In the genomic region with DNA sequence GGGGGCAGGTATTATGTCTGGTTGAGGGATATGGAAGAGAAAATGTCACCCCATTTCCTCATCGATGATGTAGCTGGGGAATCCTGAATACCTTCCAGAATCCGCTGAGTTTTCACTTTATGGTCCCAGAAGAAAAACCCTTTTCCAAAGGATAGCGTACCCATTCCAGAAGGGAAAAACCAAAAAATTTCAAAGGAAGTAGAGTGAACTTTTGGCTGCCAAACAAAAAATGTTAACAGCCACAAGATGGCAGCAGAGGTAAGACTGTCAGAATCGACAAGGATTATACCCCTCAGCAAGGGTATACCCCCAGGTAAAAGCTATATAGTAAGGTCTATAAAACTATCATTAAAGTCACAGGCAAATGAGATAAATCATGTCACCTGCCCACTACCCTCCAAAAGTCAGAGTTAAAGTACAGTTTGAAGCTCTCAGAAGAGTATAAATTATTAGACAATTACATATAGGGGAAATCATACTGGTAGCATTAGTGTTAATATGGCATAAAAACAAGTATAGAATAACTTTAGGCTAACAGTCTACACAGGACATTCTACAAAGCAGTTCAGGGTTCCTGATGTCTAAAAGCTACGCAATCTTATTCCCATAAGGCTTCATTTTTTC, we compare ENCODE assay signal across 9 cellular contexts. TPM values are rescaled to one million over a fixed set of nuclear protein-coding genes. Genes with fewer than 3 reads are reported as not detected.
DNase-seq lines count a peak whose midpoint lies in the region; ATAC-seq, FAIRE-seq and TF ChIP-seq lines count a peak whose summit lies in the region.
"Had no signal": no experiment of that assay in that cellular context is flagged by ENCODE, and none has a peak within 500 bp of the region (broad histone marks: within the 10 kb centered on the region; RNA-seq: fewer than 3 reads in every experiment).

No MANE protein-coding gene starts in this region.

- ATAC-seq in GM23338 (peak; percentile 61), lung (ENCODE audit: insufficient read depth, low FRiP score) (no peak), GM21381 (IDR thresholded peaks at IDR 0.05; ENCODE audit: unreplicated experiment) (no peak)

- no peak overlapping the region for H2AFZ ChIP-seq in GM23338
- no peak overlapping the region for H2AFZ ChIP-seq in astrocyte (ENCODE audit: low read depth, low read length)

- FAIRE-seq in astrocyte (lab: Jason Lieb, UNC), result no peak

- H3K9me3 Mint-ChIP-seq in GM23338 (no peaks in the 10 kb centered on the region), astrocyte (ENCODE audit: unreplicated experiment) (no peaks in the 10 kb centered on the region)

- H3K36me3 Mint-ChIP-seq in GM23338 (ENCODE audit: low read depth) (peaks cover 94% of the 10 kb centered on the region), astrocyte (ENCODE audit: low read depth, unreplicated experiment) (peaks cover 14% of the 10 kb centered on the region)

- WGBS in lung, 2 donors, result 68 to 76% methylated on average over 5 of the region's 5 CpGs

- H4K20me1 ChIP-seq in GM23338 (replicated peaks; ENCODE audit: insufficient read depth) (peaks cover 18% of the 10 kb centered on the region), astrocyte (ENCODE audit: insufficient read depth, low read length) (peaks cover 12% of the 10 kb centered on the region)

- H3K4me3 ChIP-seq in AG09309 (ENCODE audit: control insufficient read depth, low read depth, low read length), result no peak overlapping the region
- no peak overlapping the region for H3K4me3 ChIP-seq in GM23338
- H3K4me3 ChIP-seq in astrocyte (ENCODE audit: insufficient read depth, low read depth, low read length), result no peak overlapping the region
- no peak overlapping the region for H3K4me3 ChIP-seq in lung

- H3K27ac ChIP-seq in GM23338 (ENCODE audit: low read depth) (no peak overlapping the region), astrocyte (ENCODE audit: low read depth, low read length) (no peak overlapping the region), lung (ENCODE audit: low read depth in 1 of 2, low read length in 1 of 2) (peak overlapping the region in 1 of 2 donors; percentile 26)

- DNase-seq in AG09309 (ENCODE audit: low read depth) (no peak), GM23338 (ENCODE audit: low spot score) (peak; percentile 74), astrocyte (ENCODE audit: low read depth) (no peak), lung (ENCODE audit: low spot score) (no peak), islet precursor cell (no peak), hypothalamus (lab: John Stamatoyannopoulos, UW) (no peak), DMS79 treated with DMSO at 0.1 percent for 48 hours (lab: John Stamatoyannopoulos, UW) (no peak)

- no peak overlapping the region for H3K4me3 Mint-ChIP-seq in GM23338
- H3K4me3 Mint-ChIP-seq in astrocyte (ENCODE audit: unreplicated experiment), result no peak overlapping the region

- H3K9me2 ChIP-seq in GM23338 (ENCODE audit: insufficient read depth), result no peaks in the 10 kb centered on the region

- no peak overlapping the region for H3K9ac ChIP-seq in astrocyte (ENCODE audit: low read length)

- H3F3A ChIP-seq in GM23338 (replicated peaks; ENCODE audit: low read depth), result peaks cover 40% of the 10 kb centered on the region

- H3K4me1 Mint-ChIP-seq in GM23338 (peaks cover 13% of the 10 kb centered on the region), astrocyte (ENCODE audit: low read depth, unreplicated experiment) (peaks cover 37% of the 10 kb centered on the region)

- no peaks in the 10 kb centered on the region for H3K27me3 ChIP-seq in GM23338 (ENCODE audit: insufficient read depth)
- H3K27me3 ChIP-seq in astrocyte (ENCODE audit: insufficient read depth, low read length), result no peaks in the 10 kb centered on the region
- no peaks in the 10 kb centered on the region for H3K27me3 ChIP-seq in lung (ENCODE audit: control insufficient read depth, insufficient read depth)

- H3K79me2 ChIP-seq in GM23338 (replicated peaks; ENCODE audit: insufficient read depth) (peaks cover 32% of the 10 kb centered on the region), astrocyte (ENCODE audit: insufficient read depth, low read length) (peaks cover 31% of the 10 kb centered on the region)

- H3K36me3 ChIP-seq in GM23338 (ENCODE audit: insufficient read depth), result peaks cover 75% of the 10 kb centered on the region
- peaks cover 69% of the 10 kb centered on the region for H3K36me3 ChIP-seq in astrocyte (ENCODE audit: insufficient read depth, low read length)
- H3K36me3 ChIP-seq in lung (ENCODE audit: control insufficient read depth in 2 of 2, insufficient read depth in 2 of 2, low read length in 2 of 2), result peaks cover 48 to 55% of the 10 kb centered on the region in 2 donors

- H3K27me3 Mint-ChIP-seq in GM23338 (ENCODE audit: insufficient read depth, low read depth, poor library complexity), result no peaks in the 10 kb centered on the region
- H3K27me3 Mint-ChIP-seq in astrocyte (ENCODE audit: low read depth, unreplicated experiment), result no peaks in the 10 kb centered on the region

- no peak overlapping the region for H3K27ac Mint-ChIP-seq in GM23338
- no peak overlapping the region for H3K27ac Mint-ChIP-seq in astrocyte (ENCODE audit: unreplicated experiment)

- peaks cover 10% of the 10 kb centered on the region for H3K4me1 ChIP-seq in GM23338 (ENCODE audit: insufficient read depth)
- H3K4me1 ChIP-seq in astrocyte (ENCODE audit: insufficient read depth, low read length), result peaks cover 38% of the 10 kb centered on the region
- peaks cover 0 to 4% of the 10 kb centered on the region in 2 donors for H3K4me1 ChIP-seq in lung (ENCODE audit: control insufficient read depth in 2 of 2, insufficient read depth in 2 of 2, low read length in 2 of 2)

- H3K4me2 ChIP-seq in GM23338, result no peak overlapping the region
- H3K4me2 ChIP-seq in astrocyte (ENCODE audit: low read length), result no peak overlapping the region

- TF ChIP-seq CTCF in AG09309 (IDR thresholded peaks at IDR 0.05; ENCODE audit: control insufficient read depth, insufficient read depth, low read depth, low read length, missing control alignments) (peak; percentile 44), GM23338 (conservative IDR thresholded peaks at IDR 0.05; ENCODE audit: low read depth in 2 of 2) (peak; percentile 62 to 78), astrocyte (IDR thresholded peaks at IDR 0.05; ENCODE audit: insufficient read depth, low read depth, low read length) (peak; percentile 66), lung (IDR thresholded peaks at IDR 0.05; ENCODE audit: control extremely low read depth, extremely low read depth) (peak; percentile 30)

- H3K9me3 ChIP-seq in astrocyte (ENCODE audit: insufficient read depth, low read depth, low read length), result no peaks in the 10 kb centered on the region
- H3K9me3 ChIP-seq in lung (ENCODE audit: control insufficient read depth in 2 of 2, insufficient read depth in 1 of 2, low read length in 1 of 2), result no peaks in the 10 kb centered on the region

TF ChIP-seq in GM23338, 12 proteins besides CTCF, POLR2A, EP300 and RAD21:
- TF ChIP-seq ZNF331 (CRISPR knock-in tag; IDR thresholded peaks at IDR 0.05; ENCODE audit: low read depth) (no peak), EZH2 (IDR thresholded peaks at IDR 0.05; ENCODE audit: low read depth, unreplicated experiment) (no peak), REST (IDR thresholded peaks at IDR 0.05; ENCODE audit: unreplicated experiment) (no peak), EZH2phosphoT487 (IDR thresholded peaks at IDR 0.05; ENCODE audit: unreplicated experiment) (no peak), STAT1 (IDR thresholded peaks at IDR 0.05; ENCODE audit: unreplicated experiment) (no peak), JUNB (IDR thresholded peaks at IDR 0.05; ENCODE audit: unreplicated experiment) (no peak)
TF ChIP-seq in GM23338: peak in this region for 0.

RNA-seq across cellular contexts. Expression of gene ACIN1, which starts 18.0 kb away (rescaled TPM):
- total RNA-seq in GM23338 (2014; rRNA removed; shearing (Covaris generic)), result 169 and 172 TPM in 2 replicates
- polyA plus RNA-seq in GM23338 (2016; fragmentation: Nextera tagmentation; extraction: Ambion mirVana), result 73.6 and 76.1 TPM in 2 replicates
- 186 and 208 TPM in 2 replicates for total RNA-seq in astrocyte
- total RNA-seq in lung, result 100 to 1,000 TPM; 125 to 154 TPM
- 100 to 1,000 TPM in 1 of 2 donors, 10 to 100 TPM in 1; 76.3 to 106 TPM for polyA plus RNA-seq in lung

RNA-seq across cellular contexts. Expression of gene C14orf119, which starts 18.4 kb away (rescaled TPM):
- total RNA-seq in GM23338 (2014; rRNA removed; shearing (Covaris generic)), result 49.4 and 57.4 TPM in 2 replicates
- polyA plus RNA-seq in GM23338 (2016; fragmentation: Nextera tagmentation; extraction: Ambion mirVana) (114 and 118 TPM in 2 replicates), lung (10 to 100 TPM; 26.0 to 64.9 TPM)
- total RNA-seq in astrocyte (79.5 and 83.9 TPM in 2 replicates), lung (10 to 100 TPM; 23.9 to 56.7 TPM)

RNA-seq across cellular contexts. Expression of gene CDH24, which starts 19.6 kb away (rescaled TPM):
- 16.9 and 17.8 TPM in 2 replicates for total RNA-seq in GM23338 (2014; rRNA removed; shearing (Covaris generic))
- polyA plus RNA-seq in GM23338 (2016; fragmentation: Nextera tagmentation; extraction: Ambion mirVana), result 4.4 and 6.2 TPM in 2 replicates
- total RNA-seq in astrocyte, result 17.4 and 22.2 TPM in 2 replicates
- 1 to 10 TPM; 4.2 to 4.6 TPM for total RNA-seq in lung
- 1 to 10 TPM; 2.0 to 4.8 TPM for polyA plus RNA-seq in lung

RNA-seq across cellular contexts. Expression of gene CIROP, which starts 27.9 kb away (rescaled TPM):
- not detected in 2 replicates for total RNA-seq in GM23338 (2014; rRNA removed; shearing (Covaris generic))
- polyA plus RNA-seq in GM23338 (2016; fragmentation: Nextera tagmentation; extraction: Ambion mirVana) (not detected in 2 replicates), lung (not detected)
- total RNA-seq in astrocyte (not detected in 2 replicates), lung (not detected)
- total RNA-seq: T-helper 2 cell treated with Interferon-gamma antibody and Interleukin-4, amounts not matched to agents 100 ng/mL and 5 ng/mL, for 36 hours had no signal

RNA-seq across cellular contexts. Expression of gene PSMB11, which starts 34.9 kb away (rescaled TPM):
- total RNA-seq in GM23338 (2014; rRNA removed; shearing (Covaris generic)), result 0.07 and 0.19 TPM in 2 replicates
- polyA plus RNA-seq in GM23338 (2016; fragmentation: Nextera tagmentation; extraction: Ambion mirVana) (not detected in 2 replicates), lung (not detected)
- total RNA-seq in astrocyte (not detected in 2 replicates), lung (not detected)
- total RNA-seq: T-helper 2 cell treated with Interferon-gamma antibody and Interleukin-4, amounts not matched to agents 100 ng/mL and 5 ng/mL, for 36 hours had no signal
